12 cellular contexts compared by ENCODE assay signal in the genomic region with DNA sequence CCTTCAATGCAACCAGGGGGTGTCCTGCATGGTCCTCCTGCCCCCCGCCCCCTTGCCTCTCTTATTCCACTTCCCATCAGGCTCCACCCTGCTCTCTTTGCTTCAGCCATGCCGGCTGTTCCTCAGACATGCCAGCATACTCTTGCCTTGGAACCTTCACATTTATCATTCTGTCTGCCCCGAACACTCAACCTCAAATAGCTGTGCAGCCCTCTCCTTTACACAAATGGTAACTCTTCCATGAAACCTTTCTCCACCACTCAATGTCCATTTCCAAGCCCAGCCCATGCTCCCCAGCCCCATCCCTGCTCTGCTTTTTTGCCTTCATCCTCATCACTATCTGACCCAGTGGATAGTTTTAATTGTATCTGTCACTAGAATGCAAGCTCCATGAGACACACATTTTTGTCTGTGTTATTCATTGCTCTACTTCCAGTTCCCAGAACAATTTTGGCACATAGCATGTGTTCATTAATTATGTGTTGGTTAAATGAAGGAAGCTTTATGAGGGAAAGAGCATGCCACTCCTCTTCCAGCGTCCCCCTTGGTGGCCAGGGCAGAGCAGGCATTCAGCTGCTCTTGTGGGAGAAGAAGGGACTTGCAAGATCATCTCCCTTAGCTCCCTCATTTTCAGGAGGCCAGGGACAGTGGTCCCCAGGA. TPM values are rescaled to one million over a fixed set of nuclear protein-coding genes. Genes with fewer than 3 reads are reported as not detected.
DNase-seq lines count a peak whose midpoint lies in the region; ATAC-seq and TF ChIP-seq lines count a peak whose summit lies in the region.
"Had no signal": no experiment of that assay in that cellular context is flagged by ENCODE, and none has a peak within 500 bp of the region (broad histone marks: within the 10 kb centered on the region; RNA-seq: fewer than 3 reads in every experiment).

No MANE protein-coding gene starts in this region.

- H3K36me3 ChIP-seq in GM23248 (ENCODE audit: low read depth) (no peaks in the 10 kb centered on the region), breast epithelium (no peaks in the 10 kb centered on the region), lung (ENCODE audit: control insufficient read depth in 2 of 2, insufficient read depth in 2 of 2, low read length in 2 of 2) (no peaks in the 10 kb centered on the region), thyroid gland (no peaks in the 10 kb centered on the region)

- H4K20me1 ChIP-seq in GM23248 (ENCODE audit: insufficient read depth), result no peaks in the 10 kb centered on the region

- H3K27ac ChIP-seq in GM23248 (peak overlapping the region; percentile 97), breast epithelium (peak overlapping the region; percentile 56 to 84), lung (ENCODE audit: low read depth in 1 of 2, low read length in 1 of 2) (peak overlapping the region; percentile 7 to 63), thyroid gland (peak overlapping the region in 2 of 3 donors; percentile 10 to 34)
- H3K27ac ChIP-seq: epithelial cell of prostate had no signal

- peak overlapping the region; percentile 48; the same call in 1 of the 2 replicates for H2AFZ ChIP-seq in GM23248

- peak overlapping the region; percentile 81 for H3K9ac ChIP-seq in GM23248

- H3K4me1 ChIP-seq in GM23248 (ENCODE audit: insufficient read depth) (peaks cover 56% of the 10 kb centered on the region), breast epithelium (peaks cover 5 to 9% of the 10 kb centered on the region in 2 donors), lung (ENCODE audit: control insufficient read depth in 2 of 2, insufficient read depth in 2 of 2, low read length in 2 of 2) (peaks cover 3 to 10% of the 10 kb centered on the region in 2 donors), thyroid gland (peaks cover 4 to 16% of the 10 kb centered on the region in 2 donors)

- peaks cover 26% of the 10 kb centered on the region for H3K79me2 ChIP-seq in GM23248 (ENCODE audit: insufficient read depth)

- peak overlapping the region; percentile 67 for H3K4me3 ChIP-seq in GM23248
- peak overlapping the region; percentile 43 to 71 (median 69) for H3K4me3 ChIP-seq in breast epithelium
- no peak overlapping the region for H3K4me3 ChIP-seq in lung
- no peak overlapping the region for H3K4me3 ChIP-seq in thyroid gland (replicated peaks in 1 of 3)

- in situ Hi-C loops in GM23248 (cut with MboI), result loop anchor here (10.0 kb wide), 1 partner anchor 119 kb away; no protein-coding TSS in a partner anchor

- no peak for TF ChIP-seq CTCF in breast epithelium (IDR thresholded peaks at IDR 0.05)
- TF ChIP-seq CTCF in lung (IDR thresholded peaks at IDR 0.05; ENCODE audit: control extremely low read depth, extremely low read depth), result no peak
- TF ChIP-seq CTCF in thyroid gland (IDR thresholded peaks at IDR 0.05), result no peak

- intact Hi-C loops in breast epithelium (cut with DNase I; ENCODE audit: low total_unique reads) (no loop called here), thyroid gland (cut with DNase I) (loop anchor here (10.0 kb wide), 1 partner anchor 359 kb away; no protein-coding TSS in a partner anchor)

- peak overlapping the region; percentile 71 for H3K4me2 ChIP-seq in GM23248 (ENCODE audit: unreplicated experiment)

- ATAC-seq in lung (ENCODE audit: insufficient read depth, low FRiP score), result no peak
- no peak for ATAC-seq in HG03378 (IDR thresholded peaks at IDR 0.05; ENCODE audit: unreplicated experiment)
- no peak for ATAC-seq in HG03139 (IDR thresholded peaks at IDR 0.05; ENCODE audit: unreplicated experiment)
- ATAC-seq in HG03457 (IDR thresholded peaks at IDR 0.05; ENCODE audit: unreplicated experiment), result no peak
- ATAC-seq: activated T-cell treated with anti-CD3 and anti-CD28 coated beads, Interleukin-2, amount 50 U/mL, for 4 hours had no signal

- H3K9me2 ChIP-seq in GM23248 (ENCODE audit: insufficient read depth), result no peaks in the 10 kb centered on the region

- H3K27me3 ChIP-seq in GM23248 (replicated peaks; ENCODE audit: insufficient read depth) (no peaks in the 10 kb centered on the region), breast epithelium (no peaks in the 10 kb centered on the region), lung (ENCODE audit: control insufficient read depth, insufficient read depth) (no peaks in the 10 kb centered on the region), thyroid gland (no peaks in the 10 kb centered on the region)

- WGBS in GM23248 (ENCODE audit: low coverage in 1 of 2, low lambda C conversion rate in 2 of 2, missing lambda C conversion rate in 2 of 2), 2 experiments, result 11 to 18% methylated on average over 4 of the region's 4 CpGs
- WGBS in lung, 2 donors, result 55 to 87% methylated on average over 4 of the region's 4 CpGs
- WGBS in thyroid gland, 2 donors, result 65 to 83% methylated on average over 4 of the region's 4 CpGs

- H3F3A ChIP-seq in GM23248 (ENCODE audit: insufficient read depth), result peaks cover 34% of the 10 kb centered on the region

- H3K9me3 ChIP-seq in GM23248 (ENCODE audit: low read depth), result no peaks in the 10 kb centered on the region
- H3K9me3 ChIP-seq in breast epithelium, result no peaks in the 10 kb centered on the region
- peaks cover 0 to 4% of the 10 kb centered on the region in 2 donors for H3K9me3 ChIP-seq in lung (ENCODE audit: control insufficient read depth in 2 of 2, insufficient read depth in 1 of 2, low read length in 1 of 2)
- no peaks in the 10 kb centered on the region for H3K9me3 ChIP-seq in thyroid gland

- peak; percentile 78 for DNase-seq in GM23248
- DNase-seq in breast epithelium (ENCODE audit: low spot score in 2 of 2), result no peak
- no peak for DNase-seq in lung (ENCODE audit: low spot score)
- DNase-seq in thyroid gland, result no peak
- DNase-seq: activated CD4-positive, CD25-positive, alpha-beta regulatory T cell treated with anti-CD3 and anti-CD28 coated beads, Interleukin-2, amount 50 U/mL, for 72 hours; activated T-cell treated with anti-CD3 and anti-CD28 coated beads, Interleukin-2, amount 50 U/mL, for 4 hours; DMS153; NCI-H2029 had no signal

- TF ChIP-seq POLR2A in breast epithelium (IDR thresholded peaks at IDR 0.05) (no peak), thyroid gland (IDR thresholded peaks at IDR 0.05) (no peak)

RNA-seq across cellular contexts. Expression of a gene that starts 0.7 kb away (rescaled TPM):
- total RNA-seq in GM23248 (2014; rRNA removed; shearing (Covaris generic)), result 11.7 and 12.9 TPM in 2 replicates
- polyA plus RNA-seq in GM23248 (2016; fragmentation: Nextera tagmentation; extraction: Ambion mirVana) (9.9 and 10.7 TPM in 2 replicates), lung (1 to 10 TPM; 6.8 to 8.4 TPM)
- total RNA-seq in breast epithelium (100 to 1,000 TPM in 2 of 3 donors, 10 to 100 TPM in 1; 68.5 to 492 (median 215) TPM), lung (1 to 10 TPM; 2.8 to 9.7 TPM), thyroid gland (100 to 1,000 TPM in 1 of 4 donors, 10 to 100 TPM in 3; 21.3 to 226 (median 49.4) TPM)
- total RNA-seq: activated T-cell treated with anti-CD3 and anti-CD28 coated beads, Interleukin-2, amount 50 U/mL, for 4 hours had no signal

Comparison
In these comparisons a context has a peak if more than half of its experiments do, and no peak if none do; other contexts are left out.
1. H3K27ac ChIP-seq: peak in every context shown above with its lines; median percentile 97 in GM23248; 70 in breast epithelium; 35 in lung; 22 in thyroid gland.
2. H3K4me3 ChIP-seq: peak in GM23248 (single experiment) and breast epithelium (3 of 3); none in lung (single experiment) and thyroid gland (0 of 3).